17 cellular contexts compared by ENCODE assay signal in the genomic region with DNA sequence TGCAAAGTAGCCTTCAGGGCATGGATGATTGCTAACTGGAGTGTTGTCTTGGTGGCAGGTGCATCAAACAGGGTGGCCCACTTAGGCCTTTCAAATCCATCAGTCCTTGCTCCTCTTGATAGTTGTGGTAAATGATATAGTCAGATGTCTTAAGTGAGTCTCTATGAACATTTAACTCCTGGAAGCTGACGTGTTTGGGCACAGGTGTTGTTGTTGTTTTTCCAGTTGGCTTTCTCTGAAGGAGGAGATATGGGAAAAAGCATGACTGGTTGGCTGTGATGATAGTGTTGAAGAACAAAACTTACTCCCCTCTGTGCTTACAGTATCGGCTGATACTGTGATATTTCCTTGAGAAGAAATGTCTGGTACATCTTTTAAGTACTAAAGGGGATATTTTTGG. TPM values are rescaled to one million over a fixed set of nuclear protein-coding genes. Genes with fewer than 3 reads are reported as not detected.
DNase-seq lines count a peak whose midpoint lies in the region; ATAC-seq and TF ChIP-seq lines count a peak whose summit lies in the region.
"Had no signal": no experiment of that assay in that cellular context is flagged by ENCODE, and none has a peak within 500 bp of the region (broad histone marks: within the 10 kb centered on the region; RNA-seq: fewer than 3 reads in every experiment).

No MANE protein-coding gene starts in this region.

- H3K9me3 Mint-ChIP-seq in CD4-positive, CD25-positive, alpha-beta regulatory T cell = no peaks in the 10 kb centered on the region
- H3K9me3 Mint-ChIP-seq in mesothelial cell of epicardium (no peaks in the 10 kb centered on the region), neural progenitor cell (no peaks in the 10 kb centered on the region)
- H3K9me3 Mint-ChIP-seq: natural killer cell; T-helper 2 cell treated with Interferon-gamma antibody and Interleukin-4, amounts not matched to agents 5 μg/mL and 100 μg/mL, for 36 hours had no signal

- no peak overlapping the region for H3K4me3 ChIP-seq in CD4-positive, CD25-positive, alpha-beta regulatory T cell (ENCODE audit: low read depth, low read length)
- no peak overlapping the region for H3K4me3 ChIP-seq in neural progenitor cell
- H3K4me3 ChIP-seq: thoracic aorta had no signal

- no peaks in the 10 kb centered on the region for H3K27me3 ChIP-seq in CD4-positive, CD25-positive, alpha-beta regulatory T cell (ENCODE audit: control insufficient read depth, insufficient read depth, low read length)
- H3K27me3 ChIP-seq in neural progenitor cell = no peaks in the 10 kb centered on the region

- H3K27me3 Mint-ChIP-seq in CD4-positive, CD25-positive, alpha-beta regulatory T cell = no peaks in the 10 kb centered on the region
- H3K27me3 Mint-ChIP-seq in T-helper 17 cell (no peaks in the 10 kb centered on the region), mesothelial cell of epicardium (ENCODE audit: low read depth) (no peaks in the 10 kb centered on the region), neural progenitor cell (ENCODE audit: insufficient read depth, low read depth) (no peaks in the 10 kb centered on the region)

- H3K4me1 ChIP-seq in CD4-positive, CD25-positive, alpha-beta regulatory T cell (ENCODE audit: control insufficient read depth, insufficient read depth, low read length, poor library complexity, severe bottlenecking) = peaks cover 37% of the 10 kb centered on the region
- peaks cover 26% of the 10 kb centered on the region for H3K4me1 ChIP-seq in neural progenitor cell

- H3K9me3 ChIP-seq in CD4-positive, CD25-positive, alpha-beta regulatory T cell (ENCODE audit: control insufficient read depth in 2 of 2, low read length in 2 of 2) = no peaks in the 10 kb centered on the region
- H3K9me3 ChIP-seq in T-helper 17 cell (ENCODE audit: control insufficient read depth, low read length, poor library complexity, severe bottlenecking) = no peaks in the 10 kb centered on the region
- no peaks in the 10 kb centered on the region for H3K9me3 ChIP-seq in neural progenitor cell (ENCODE audit: low read depth)
- H3K9me3 ChIP-seq: thoracic aorta had no signal

- peaks cover 56 to 91% (median 66%) of the 10 kb centered on the region in 4 donors for H3K4me1 Mint-ChIP-seq in CD4-positive, CD25-positive, alpha-beta regulatory T cell
- H3K4me1 Mint-ChIP-seq in T-helper 17 cell = peaks cover 67% of the 10 kb centered on the region
- peaks cover 12% of the 10 kb centered on the region for H3K4me1 Mint-ChIP-seq in mesothelial cell of epicardium
- H3K4me1 Mint-ChIP-seq in neural progenitor cell = peaks cover 20% of the 10 kb centered on the region

- H3K36me3 Mint-ChIP-seq in CD4-positive, CD25-positive, alpha-beta regulatory T cell = peaks cover 19% of the 10 kb centered on the region
- H3K36me3 Mint-ChIP-seq in T-helper 17 cell (ENCODE audit: low read depth) (peaks cover 6% of the 10 kb centered on the region), mesothelial cell of epicardium (peaks cover 9% of the 10 kb centered on the region), neural progenitor cell (peaks cover 11% of the 10 kb centered on the region)
- H3K36me3 Mint-ChIP-seq: natural killer cell had no signal

- H3K4me3 Mint-ChIP-seq in CD4-positive, CD25-positive, alpha-beta regulatory T cell = peak overlapping the region in 2 of 4 donors; percentile 26 to 47
- H3K4me3 Mint-ChIP-seq in T-helper 17 cell (peak overlapping the region; percentile 45), mesothelial cell of epicardium (no peak overlapping the region), neural progenitor cell (no peak overlapping the region)
- H3K4me3 Mint-ChIP-seq: natural killer cell; T-helper 2 cell treated with Interferon-gamma antibody and Interleukin-4, amounts not matched to agents 5 μg/mL and 100 μg/mL, for 36 hours had no signal

- H3K79me2 ChIP-seq in neural progenitor cell (ENCODE audit: low read depth) = peaks cover 100% of the 10 kb centered on the region

- H3K9ac ChIP-seq in neural progenitor cell = no peak overlapping the region

- no peak overlapping the region for H2AFZ ChIP-seq in neural progenitor cell (replicated peaks)

- no peak overlapping the region for H3K4me2 ChIP-seq in neural progenitor cell

- H3K27ac Mint-ChIP-seq in CD4-positive, CD25-positive, alpha-beta regulatory T cell = peak overlapping the region; percentile 5 to 76 (median 70)
- H3K27ac Mint-ChIP-seq in T-helper 17 cell (peak overlapping the region; percentile 16), mesothelial cell of epicardium (peak overlapping the region; percentile 32), neural progenitor cell (no peak overlapping the region)
- H3K27ac Mint-ChIP-seq: T-helper 2 cell treated with Interferon-gamma antibody and Interleukin-4, amounts not matched to agents 5 μg/mL and 100 μg/mL, for 36 hours had no signal

- no peak for ATAC-seq in CD4-positive, CD25-positive, alpha-beta regulatory T cell (ENCODE audit: low read depth in 2 of 2)
- no peak for ATAC-seq in T-helper 17 cell
- no peak for ATAC-seq in omental fat pad (ENCODE audit: low FRiP score)
- ATAC-seq in GM21529 (IDR thresholded peaks at IDR 0.05; ENCODE audit: unreplicated experiment) = no peak
- no peak for ATAC-seq in GM19397 (IDR thresholded peaks at IDR 0.05; ENCODE audit: unreplicated experiment)
- ATAC-seq: natural killer cell had no signal

- DNase-seq in CD4-positive, CD25-positive, alpha-beta regulatory T cell = no peak
- DNase-seq in DMS79 treated with DMSO at 0.1 percent for 48 hours (lab: John Stamatoyannopoulos, UW) (peak; percentile 78), T-helper 17 cell (no peak), mesothelial cell of epicardium (ENCODE audit: low spot score in 2 of 2, unreplicated experiment in 2 of 2) (no peak), neural progenitor cell (ENCODE audit: low spot score) (no peak), omental fat pad (ENCODE audit: low spot score) (no peak)
- DNase-seq: activated CD4-positive, alpha-beta T cell treated with anti-CD3 and anti-CD28 coated beads, Interleukin-2, amount 50 U/mL, for 4 hours; dermis blood vessel endothelial cell; foreskin fibroblast; kidney; natural killer cell; NCI-H1694 treated with DMSO at 0.1 percent for 48 hours; small intestine had no signal

- H3K27ac ChIP-seq in CD4-positive, CD25-positive, alpha-beta regulatory T cell (ENCODE audit: insufficient read depth, low read length, poor library complexity, severe bottlenecking) = no peak overlapping the region
- H3K27ac ChIP-seq in neural progenitor cell = no peak overlapping the region

- H3F3A ChIP-seq in neural progenitor cell (ENCODE audit: low read depth) = peaks cover 3% of the 10 kb centered on the region

- H4K20me1 ChIP-seq in neural progenitor cell (ENCODE audit: low read depth) = peaks cover 100% of the 10 kb centered on the region

- TF ChIP-seq CTCF in mesothelial cell of epicardium (IDR thresholded peaks at IDR 0.05; ENCODE audit: unreplicated experiment) = no peak
- TF ChIP-seq CTCF in neural progenitor cell (IDR thresholded peaks at IDR 0.05) = no peak
- TF ChIP-seq CTCF in omental fat pad (IDR thresholded peaks at IDR 0.05) = no peak

- peaks cover 8% of the 10 kb centered on the region for H3K36me3 ChIP-seq in CD4-positive, CD25-positive, alpha-beta regulatory T cell (ENCODE audit: control insufficient read depth, insufficient read depth, low read length)
- no peaks in the 10 kb centered on the region for H3K36me3 ChIP-seq in neural progenitor cell
- H3K36me3 ChIP-seq: thoracic aorta had no signal

RNA-seq across cellular contexts. Expression of gene TNRC6A, which starts 18.0 kb away (rescaled TPM):
- total RNA-seq in CD4-positive, CD25-positive, alpha-beta regulatory T cell = 89.0 TPM
- 10 to 100 TPM in 2 of 4 donors, 1 to 10 TPM in 2; 7.2 to 14.4 (median 9.0) TPM for polyA plus RNA-seq in CD4-positive, CD25-positive, alpha-beta regulatory T cell
- total RNA-seq in T-helper 17 cell (10 to 100 TPM; 71.5 to 72.1 TPM), mesothelial cell of epicardium (77.3 to 89.7 TPM (median 82.1 TPM) in 3 replicates), neural progenitor cell (ENCODE audit: low replicate concordance) (55.7 and 57.1 TPM in 2 replicates), omental fat pad (10 to 100 TPM; 30.7 to 89.5 (median 53.0) TPM)
